Comparison of ENCODE assay signal across 1 cellular context in genomic region chr2:119025762-119026351, GRCh38.
TF ChIP-seq lines count a peak whose summit lies in the region.

No MANE protein-coding gene starts in this region.

TF ChIP-seq in GM23338, 12 proteins besides CTCF, POLR2A, EP300 and RAD21 (continued from another document):
- TF ChIP-seq, protein P1, sequence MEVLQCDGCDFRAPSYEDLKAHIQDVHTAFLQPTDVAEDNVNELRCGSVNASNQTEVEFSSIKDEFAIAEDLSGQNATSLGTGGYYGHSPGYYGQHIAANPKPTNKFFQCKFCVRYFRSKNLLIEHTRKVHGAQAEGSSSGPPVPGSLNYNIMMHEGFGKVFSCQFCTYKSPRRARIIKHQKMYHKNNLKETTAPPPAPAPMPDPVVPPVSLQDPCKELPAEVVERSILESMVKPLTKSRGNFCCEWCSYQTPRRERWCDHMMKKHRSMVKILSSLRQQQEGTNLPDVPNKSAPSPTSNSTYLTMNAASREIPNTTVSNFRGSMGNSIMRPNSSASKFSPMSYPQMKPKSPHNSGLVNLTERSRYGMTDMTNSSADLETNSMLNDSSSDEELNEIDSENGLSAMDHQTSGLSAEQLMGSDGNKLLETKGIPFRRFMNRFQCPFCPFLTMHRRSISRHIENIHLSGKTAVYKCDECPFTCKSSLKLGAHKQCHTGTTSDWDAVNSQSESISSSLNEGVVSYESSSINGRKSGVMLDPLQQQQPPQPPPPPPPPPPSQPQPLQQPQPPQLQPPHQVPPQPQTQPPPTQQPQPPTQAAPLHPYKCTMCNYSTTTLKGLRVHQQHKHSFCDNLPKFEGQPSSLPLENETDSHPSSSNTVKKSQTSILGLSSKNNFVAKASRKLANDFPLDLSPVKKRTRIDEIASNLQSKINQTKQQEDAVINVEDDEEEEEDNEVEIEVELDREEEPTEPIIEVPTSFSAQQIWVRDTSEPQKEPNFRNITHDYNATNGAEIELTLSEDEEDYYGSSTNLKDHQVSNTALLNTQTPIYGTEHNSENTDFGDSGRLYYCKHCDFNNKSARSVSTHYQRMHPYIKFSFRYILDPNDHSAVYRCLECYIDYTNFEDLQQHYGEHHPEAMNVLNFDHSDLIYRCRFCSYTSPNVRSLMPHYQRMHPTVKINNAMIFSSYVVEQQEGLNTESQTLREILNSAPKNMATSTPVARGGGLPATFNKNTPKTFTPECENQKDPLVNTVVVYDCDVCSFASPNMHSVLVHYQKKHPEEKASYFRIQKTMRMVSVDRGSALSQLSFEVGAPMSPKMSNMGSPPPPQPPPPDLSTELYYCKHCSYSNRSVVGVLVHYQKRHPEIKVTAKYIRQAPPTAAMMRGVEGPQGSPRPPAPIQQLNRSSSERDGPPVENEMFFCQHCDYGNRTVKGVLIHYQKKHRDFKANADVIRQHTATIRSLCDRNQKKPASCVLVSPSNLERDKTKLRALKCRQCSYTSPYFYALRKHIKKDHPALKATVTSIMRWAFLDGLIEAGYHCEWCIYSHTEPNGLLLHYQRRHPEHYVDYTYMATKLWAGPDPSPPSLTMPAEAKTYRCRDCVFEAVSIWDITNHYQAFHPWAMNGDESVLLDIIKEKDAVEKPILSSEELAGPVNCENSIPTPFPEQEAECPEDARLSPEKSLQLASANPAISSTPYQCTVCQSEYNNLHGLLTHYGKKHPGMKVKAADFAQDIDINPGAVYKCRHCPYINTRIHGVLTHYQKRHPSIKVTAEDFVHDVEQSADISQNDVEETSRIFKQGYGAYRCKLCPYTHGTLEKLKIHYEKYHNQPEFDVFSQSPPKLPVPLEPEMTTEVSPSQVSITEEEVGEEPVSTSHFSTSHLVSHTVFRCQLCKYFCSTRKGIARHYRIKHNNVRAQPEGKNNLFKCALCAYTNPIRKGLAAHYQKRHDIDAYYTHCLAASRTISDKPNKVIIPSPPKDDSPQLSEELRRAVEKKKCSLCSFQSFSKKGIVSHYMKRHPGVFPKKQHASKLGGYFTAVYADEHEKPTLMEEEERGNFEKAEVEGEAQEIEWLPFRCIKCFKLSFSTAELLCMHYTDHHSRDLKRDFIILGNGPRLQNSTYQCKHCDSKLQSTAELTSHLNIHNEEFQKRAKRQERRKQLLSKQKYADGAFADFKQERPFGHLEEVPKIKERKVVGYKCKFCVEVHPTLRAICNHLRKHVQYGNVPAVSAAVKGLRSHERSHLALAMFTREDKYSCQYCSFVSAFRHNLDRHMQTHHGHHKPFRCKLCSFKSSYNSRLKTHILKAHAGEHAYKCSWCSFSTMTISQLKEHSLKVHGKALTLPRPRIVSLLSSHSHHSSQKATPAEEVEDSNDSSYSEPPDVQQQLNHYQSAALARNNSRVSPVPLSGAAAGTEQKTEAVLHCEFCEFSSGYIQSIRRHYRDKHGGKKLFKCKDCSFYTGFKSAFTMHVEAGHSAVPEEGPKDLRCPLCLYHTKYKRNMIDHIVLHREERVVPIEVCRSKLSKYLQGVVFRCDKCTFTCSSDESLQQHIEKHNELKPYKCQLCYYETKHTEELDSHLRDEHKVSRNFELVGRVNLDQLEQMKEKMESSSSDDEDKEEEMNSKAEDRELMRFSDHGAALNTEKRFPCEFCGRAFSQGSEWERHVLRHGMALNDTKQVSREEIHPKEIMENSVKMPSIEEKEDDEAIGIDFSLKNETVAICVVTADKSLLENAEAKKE (CRISPR knock-in tag; IDR thresholded peaks at IDR 0.05) = no peak
TF ChIP-seq in GM23338: peak in this region for 0.
